In the genomic region with DNA sequence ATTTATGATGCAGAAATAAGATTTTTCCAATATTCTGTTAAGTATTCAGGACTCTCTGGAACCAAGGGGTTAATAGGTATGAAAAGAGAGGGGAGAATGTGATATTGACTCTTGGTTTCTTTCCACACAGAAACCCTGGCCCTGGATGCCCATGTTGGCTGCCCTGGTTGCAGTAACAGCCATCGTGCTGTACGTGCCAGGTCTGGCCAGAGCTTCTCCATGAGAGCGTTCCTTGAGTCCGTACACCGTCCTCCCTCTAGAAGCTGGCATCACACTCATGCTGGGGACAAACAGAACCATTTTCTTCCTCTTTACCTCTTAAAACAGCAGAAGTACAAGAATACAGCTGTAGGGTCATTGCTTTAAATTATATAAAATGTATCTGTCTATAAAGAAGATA, we compare ENCODE assay signal across 23 cellular contexts.
A peak's percentile ranks its signal among the peaks of the same experiment; 100 is the strongest.
DNase-seq lines count a peak whose midpoint lies in the region; ATAC-seq, FAIRE-seq and TF ChIP-seq lines count a peak whose summit lies in the region.
"Had no signal": no experiment of that assay in that cellular context is flagged by ENCODE, and none has a peak within 500 bp of the region (broad histone marks: within the 10 kb centered on the region; RNA-seq: fewer than 3 reads in every experiment).

No MANE protein-coding gene starts in this region.

- H3K4me3 Mint-ChIP-seq in stimulated activated naive B cell treated with anti-CD40 and anti-IgM and Interleukin-4, amounts not matched to agents 10 μg/mL and 1 μg/mL and 100 μg/mL, for 72 hours = no peak overlapping the region
- H3K4me3 Mint-ChIP-seq: CD4-positive, CD25-positive, alpha-beta regulatory T cell; IgD-negative memory B cell had no signal

- intact Hi-C loops in IMR-90 (cut with micrococcal nuclease) (no loop called here), left cardiac atrium (cut with DNase I) (no loop called here), kidney (cut with DNase I) (no loop called here)

- H3K18ac ChIP-seq in IMR-90 (ENCODE audit: low read depth, low read length) = no peak overlapping the region

- no peaks in the 10 kb centered on the region for H3K27me3 Mint-ChIP-seq in stimulated activated naive B cell treated with anti-CD40 and anti-IgM and Interleukin-4, amounts not matched to agents 10 μg/mL and 1 μg/mL and 100 μg/mL, for 72 hours
- H3K27me3 Mint-ChIP-seq: CD4-positive, CD25-positive, alpha-beta regulatory T cell; IgD-negative memory B cell had no signal

- no peak overlapping the region for H4K8ac ChIP-seq in IMR-90 (ENCODE audit: low read depth in 2 of 2, low read length in 2 of 2)

- no peak overlapping the region for H3K56ac ChIP-seq in IMR-90 (ENCODE audit: extremely low read depth, insufficient read depth, low read length)

- H2BK15ac ChIP-seq in IMR-90 (ENCODE audit: low read depth, low read length) = no peak overlapping the region

- no peak overlapping the region for H2AFZ ChIP-seq in IMR-90 (replicated peaks; ENCODE audit: low read length, poor library complexity)

- peaks cover 5% of the 10 kb centered on the region; the same call in 1 of the 2 replicates for H3K4me1 ChIP-seq in IMR-90 (ENCODE audit: control insufficient read depth, insufficient read depth, low read length)
- H3K4me1 ChIP-seq in subcutaneous abdominal adipose tissue (ENCODE audit: control insufficient read depth in 5 of 5, insufficient read depth in 5 of 5, low read length in 5 of 5) = peaks cover 0 to 22% (median 14%) of the 10 kb centered on the region in 5 donors
- H3K4me1 ChIP-seq in kidney (ENCODE audit: control insufficient read depth in 1 of 2, insufficient read depth in 1 of 2, low read depth in 1 of 2, low read length in 2 of 2) = no peaks in the 10 kb centered on the region
- H3K4me1 ChIP-seq: BLaER1 had no signal

- TF ChIP-seq RAD21 in IMR-90 (IDR thresholded peaks at IDR 0.05; ENCODE audit: low read length) = no peak

- no peak overlapping the region for H3K27ac Mint-ChIP-seq in stimulated activated naive B cell treated with anti-CD40 and anti-IgM and Interleukin-4, amounts not matched to agents 10 μg/mL and 1 μg/mL and 100 μg/mL, for 72 hours
- H3K27ac Mint-ChIP-seq: CD4-positive, CD25-positive, alpha-beta regulatory T cell; IgD-negative memory B cell had no signal

- H3K14ac ChIP-seq in IMR-90 (replicated peaks; ENCODE audit: low read depth, low read length) = no peak overlapping the region

- H3K4ac ChIP-seq in IMR-90 (ENCODE audit: low read depth, low read length) = 0 out of 2 replicates have a peak overlapping the region, but pooled peaks have one; percentile 3

- H2AK5ac ChIP-seq in IMR-90 (ENCODE audit: low read depth, low read length) = no peak overlapping the region

- H3K9me1 ChIP-seq in IMR-90 (ENCODE audit: insufficient read depth, low read length) = peaks cover 3% of the 10 kb centered on the region; the same call in 1 of the 2 replicates

- ATAC-seq in IMR-90 (ENCODE audit: low read depth) (no peak), left cardiac atrium (peak; percentile 27 to 76)
- no peak for ATAC-seq in stimulated activated naive B cell treated with anti-CD40 and anti-IgM and Interleukin-4, amounts not matched to agents 10 μg/mL and 1 μg/mL and 100 μg/mL, for 72 hours (replicated peaks)
- ATAC-seq: PC-3 had no signal

- dilution Hi-C loops in IMR-90 (cut with HindIII; ENCODE audit: low sequenced_read_pairs, unreplicated experiment) = no loop called here

- H3K4me3 ChIP-seq in IMR-90 (ENCODE audit: insufficient read depth, low read depth, low read length) (no peak overlapping the region), subcutaneous abdominal adipose tissue (ENCODE audit: low read depth in 1 of 5, low read length in 5 of 5) (no peak overlapping the region), kidney (ENCODE audit: low read length in 2 of 2) (no peak overlapping the region)
- H3K4me3 ChIP-seq: BLaER1 had no signal

- 0 out of 2 replicates have a peak overlapping the region, but pooled peaks have one; percentile 23 for H4K91ac ChIP-seq in IMR-90 (ENCODE audit: insufficient read depth, low read depth, low read length)

- FAIRE-seq in kidney (lab: Jason Lieb, UNC) = no peak
- FAIRE-seq: A204.1 had no signal

- no peak overlapping the region for H3K23ac ChIP-seq in IMR-90 (ENCODE audit: low read depth, low read length)

- peak overlapping the region; percentile 72; the same call in 1 of the 2 replicates for H4K5ac ChIP-seq in IMR-90 (ENCODE audit: low read depth, low read length)

- peaks cover 0 to 3% of the 10 kb centered on the region in 2 experiments; a peak in 2 of 4 replicates for H3K79me1 ChIP-seq in IMR-90 (ENCODE audit: low read depth in 1 of 2, low read length in 2 of 2)

- no peaks in the 10 kb centered on the region for H4K20me1 ChIP-seq in IMR-90 (ENCODE audit: insufficient read depth, low read length)
- H4K20me1 ChIP-seq: BLaER1 had no signal

- H2AK9ac ChIP-seq in IMR-90 (replicated peaks; ENCODE audit: low read depth, low read length, poor library complexity) = no peak overlapping the region

- WGBS in IMR-90 (ENCODE audit: extremely low coverage in 2 of 2, insufficient read length in 1 of 2), 2 experiments = 100% methylated on average over 2 of the region's 5 CpGs; no CpG with 5 or more reads in 1 of the 2 experiments

- peaks cover 24 to 45% of the 10 kb centered on the region in 2 donors for H3K36me3 Mint-ChIP-seq in stimulated activated naive B cell treated with anti-CD40 and anti-IgM and Interleukin-4, amounts not matched to agents 10 μg/mL and 1 μg/mL and 100 μg/mL, for 72 hours

- H3K27me3 ChIP-seq in IMR-90 (ENCODE audit: control insufficient read depth, insufficient read depth, low read length) = no peaks in the 10 kb centered on the region
- H3K27me3 ChIP-seq in subcutaneous abdominal adipose tissue (ENCODE audit: control insufficient read depth in 5 of 5, insufficient read depth in 4 of 5, low read length in 5 of 5) = no peaks in the 10 kb centered on the region
- H3K27me3 ChIP-seq: BLaER1 had no signal

- BruUV-seq in IMR-90 (replicated peaks; lab: Mats Ljungman, UMichigan) = no TSS peak

- no peak overlapping the region for H3K4me2 ChIP-seq in IMR-90 (ENCODE audit: low read depth, low read length)
- H3K4me2 ChIP-seq: BLaER1, KMS-11 had no signal

- no peak overlapping the region for H2BK20ac ChIP-seq in IMR-90 (ENCODE audit: low read depth, low read length)

- H3K9me3 ChIP-seq in IMR-90 (ENCODE audit: control insufficient read depth, insufficient read depth, low read length) (no peaks in the 10 kb centered on the region), subcutaneous abdominal adipose tissue (ENCODE audit: control insufficient read depth in 5 of 5, low read length in 5 of 5) (no peaks in the 10 kb centered on the region), kidney (ENCODE audit: control insufficient read depth in 1 of 2, low read length in 2 of 2) (no peaks in the 10 kb centered on the region)
- H3K9me3 ChIP-seq: BLaER1 had no signal

- POLR2A ChIA-PET in IMR-90 (lab: Charles Lee; ENCODE audit: unreplicated experiment) = no interaction called here

- DNase-seq in G401 (ENCODE audit: low spot score) = peak; percentile 40
- no peak for DNase-seq in IMR-90
- no peak for DNase-seq in left cardiac atrium
- DNase-seq in stimulated activated naive B cell treated with anti-CD40 and anti-IgM and Interleukin-4, amounts not matched to agents 10 μg/mL and 1 μg/mL and 100 μg/mL, for 72 hours = no peak
- no peak for DNase-seq in kidney
- DNase-seq in GF-D8 (lab: John Stamatoyannopoulos, UW) = no peak
- DNase-seq: CD4-positive, CD25-positive, alpha-beta regulatory T cell; DMS153; DND-41; H7; MM.1S; NCI-H2029; NCI-H446 treated with DMSO at 0.1 percent for 48 hours; NCI-H526; NCI-H82; NK-92 treated with Interleukin-12 subunit alpha and Interleukin-12 subunit beta, amount 100 ng/mL, for 24 hours; PC-3; SHP77 had no signal

- TF ChIP-seq CTCF in IMR-90 (conservative IDR thresholded peaks at IDR 0.05; ENCODE audit: low read depth, low read length) (no peak), kidney (IDR thresholded peaks at IDR 0.05; ENCODE audit: borderline replicate concordance, extremely low read depth, insufficient read depth) (no peak)

- CTCF ChIA-PET in IMR-90 (lab: Yijun Ruan, JAX) = interaction anchor here (0.5 to 0.6 kb wide), 3 partner anchors 21 to 1441 kb away, joined by 4 to 5 read pairs (median 4); no protein-coding TSS in a partner anchor

- H2BK120ac ChIP-seq in IMR-90 (ENCODE audit: low read depth, low read length) = no peak overlapping the region

- in situ Hi-C loops in G401 (cut with HindIII; ENCODE audit: low sequenced_read_pairs) = no loop called here
- in situ Hi-C loops in IMR-90 (cut with MboI; ENCODE audit: low sequenced_read_pairs) = no loop called here

- H3K9me3 Mint-ChIP-seq in stimulated activated naive B cell treated with anti-CD40 and anti-IgM and Interleukin-4, amounts not matched to agents 10 μg/mL and 1 μg/mL and 100 μg/mL, for 72 hours = no peaks in the 10 kb centered on the region
- H3K9me3 Mint-ChIP-seq: CD4-positive, CD25-positive, alpha-beta regulatory T cell; IgD-negative memory B cell had no signal

- TF ChIP-seq POLR2A in IMR-90 (IDR thresholded peaks at IDR 0.05; ENCODE audit: low read depth, low read length) = no peak

- H3K36me3 ChIP-seq in IMR-90 (ENCODE audit: control insufficient read depth, insufficient read depth, low read length) (peaks cover 6% of the 10 kb centered on the region; the same call in 1 of the 2 replicates), subcutaneous abdominal adipose tissue (ENCODE audit: control insufficient read depth in 5 of 5, insufficient read depth in 5 of 5, low read length in 5 of 5) (peaks cover 0 to 18% (median 2%) of the 10 kb centered on the region in 5 donors), kidney (ENCODE audit: control insufficient read depth in 1 of 2, insufficient read depth in 2 of 2, low read length in 2 of 2) (no peaks in the 10 kb centered on the region)

- H3K9ac ChIP-seq in IMR-90 (ENCODE audit: low read depth, low read length) (no peak overlapping the region), subcutaneous abdominal adipose tissue (ENCODE audit: low read length in 5 of 5) (no peak overlapping the region), kidney (ENCODE audit: low read length in 2 of 2) (no peak overlapping the region)
- H3K9ac ChIP-seq: BLaER1, KMS-11 had no signal

- peak overlapping the region; percentile 68 for H2BK5ac ChIP-seq in IMR-90 (ENCODE audit: low read depth, low read length, poor library complexity, severe bottlenecking)

- H3K27ac ChIP-seq in IMR-90 (ENCODE audit: insufficient read depth, low read length) (0 out of 2 replicates have a peak overlapping the region, but pooled peaks have one; percentile 37), subcutaneous abdominal adipose tissue (ENCODE audit: low read depth, low read length) (peak overlapping the region; percentile 45), kidney (ENCODE audit: low read depth in 2 of 2, low read length in 2 of 2) (no peak overlapping the region)
- H3K27ac ChIP-seq: BLaER1, KMS-11 had no signal

- no peaks in the 10 kb centered on the region for H3K4me1 Mint-ChIP-seq in stimulated activated naive B cell treated with anti-CD40 and anti-IgM and Interleukin-4, amounts not matched to agents 10 μg/mL and 1 μg/mL and 100 μg/mL, for 72 hours
- H3K4me1 Mint-ChIP-seq: IgD-negative memory B cell had no signal

TF ChIP-seq in IMR-90, 13 proteins besides CTCF, POLR2A, EP300 and RAD21 (continues in another document):
- TF ChIP-seq NFE2L2 (IDR thresholded peaks at IDR 0.05; ENCODE audit: low read depth, low read length) = no peak

Comparison
In these comparisons a context has a peak if more than half of its experiments do, and no peak if none do; other contexts are left out.
1. ATAC-seq: peak in left cardiac atrium (2 of 2); none in IMR-90 (single experiment) and stimulated activated naive B cell treated with anti-CD40 and anti-IgM and Interleukin-4, amounts not matched to agents 10 μg/mL and 1 μg/mL and 100 μg/mL, for 72 hours (0 of 2).
2. H3K27ac ChIP-seq: peak in IMR-90 (single experiment) and subcutaneous abdominal adipose tissue (single experiment); none in kidney (0 of 2).